In the genomic region with DNA sequence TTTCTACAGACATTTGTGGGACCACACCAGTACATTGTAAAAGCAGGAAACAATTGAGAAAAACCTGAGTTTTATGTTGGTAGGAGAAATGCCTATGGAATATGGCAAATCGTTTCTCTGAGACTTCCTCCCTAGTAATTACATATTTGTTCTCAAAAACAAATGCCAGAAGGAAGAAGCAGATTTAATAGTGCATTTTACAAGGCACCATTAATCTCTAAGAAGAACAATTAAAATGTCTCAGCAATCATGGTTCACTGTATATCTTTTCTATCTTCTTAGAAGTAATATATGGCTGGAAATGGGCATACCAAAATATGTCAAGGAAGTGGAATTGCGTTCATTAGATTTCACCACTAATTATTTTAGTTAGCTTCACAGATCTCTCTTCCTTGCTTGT, we compare ENCODE assay signal across 19 cellular contexts. TPM values are rescaled to one million over a fixed set of nuclear protein-coding genes. Genes with fewer than 3 reads are reported as not detected.
"Had no signal": no experiment of that assay in that cellular context is flagged by ENCODE, and none has a peak within 500 bp of the region (broad histone marks: within the 10 kb centered on the region; RNA-seq: fewer than 3 reads in every experiment).

No MANE protein-coding gene starts in this region.

- DNase-seq: activated CD4-positive, alpha-beta T cell treated with anti-CD3 and anti-CD28 coated beads, Interleukin-2, amount 10 ng/mL, durations not matched to agents 7 days and 5 days; activated CD4-positive, CD25-positive, alpha-beta regulatory T cell; activated CD8-positive, alpha-beta memory T cell treated with anti-CD3 and anti-CD28 coated beads for 24 hours; activated naive CD4-positive, alpha-beta T cell treated with anti-CD3 and anti-CD28 coated beads for 36 hours; cortex of kidney; effector memory CD4-positive, alpha-beta T cell; erythroblast; foreskin fibroblast; head of caudate nucleus; kidney; nucleus accumbens; stomach; T-helper 2 cell; thyroid gland had no signal

- H3K27ac ChIP-seq: thyroid gland had no signal

- ATAC-seq: activated T-helper 17 cell treated with anti-CD3 and anti-CD28 coated beads, Interleukin-2, amount 50 U/mL, for 72 hours; natural killer cell treated with Interleukin-12 subunit alpha and Interleukin-12 subunit beta and Interleukin-15 and Interleukin-18, amount 100 ng/mL, for 72 hours had no signal

- H3K4me3 Mint-ChIP-seq: activated CD4-positive, alpha-beta T cell treated with anti-CD3 and anti-CD28 coated beads, Interleukin-2, amount 10 ng/mL, durations not matched to agents 7 days and 5 days; activated naive CD4-positive, alpha-beta T cell treated with anti-CD3 and anti-CD28 coated beads for 36 hours; activated T-helper 17 cell treated with anti-CD3 and anti-CD28 coated beads, Interleukin-2, amount 50 U/mL, for 72 hours; central memory CD8-positive, alpha-beta T cell; natural killer cell treated with Interleukin-12 subunit alpha and Interleukin-12 subunit beta and Interleukin-15 and Interleukin-18, amount 100 ng/mL, for 72 hours had no signal

- H3K9me3 Mint-ChIP-seq: activated CD4-positive, alpha-beta T cell treated with anti-CD3 and anti-CD28 coated beads, Interleukin-2, amount 10 ng/mL, durations not matched to agents 7 days and 5 days; activated T-helper 17 cell treated with anti-CD3 and anti-CD28 coated beads, Interleukin-2, amount 50 U/mL, for 72 hours; central memory CD8-positive, alpha-beta T cell; natural killer cell treated with Interleukin-12 subunit alpha and Interleukin-12 subunit beta and Interleukin-15 and Interleukin-18, amount 100 ng/mL, for 72 hours had no signal

- H3K9me3 ChIP-seq: stomach, thyroid gland, vagina had no signal

- H3K4me3 ChIP-seq: stomach, thyroid gland, vagina had no signal

- H3K27me3 ChIP-seq: stomach, thyroid gland, vagina had no signal

- H3K4me1 Mint-ChIP-seq: activated CD4-positive, alpha-beta T cell treated with anti-CD3 and anti-CD28 coated beads, Interleukin-2, amount 10 ng/mL, durations not matched to agents 7 days and 5 days; activated T-helper 17 cell treated with anti-CD3 and anti-CD28 coated beads, Interleukin-2, amount 50 U/mL, for 72 hours; central memory CD8-positive, alpha-beta T cell had no signal

- FAIRE-seq: kidney, TTC549 had no signal

- H3K27ac Mint-ChIP-seq: activated CD4-positive, alpha-beta T cell treated with anti-CD3 and anti-CD28 coated beads, Interleukin-2, amount 10 ng/mL, durations not matched to agents 7 days and 5 days; activated naive CD4-positive, alpha-beta T cell treated with anti-CD3 and anti-CD28 coated beads for 36 hours; activated T-helper 17 cell treated with anti-CD3 and anti-CD28 coated beads, Interleukin-2, amount 50 U/mL, for 72 hours; natural killer cell treated with Interleukin-12 subunit alpha and Interleukin-12 subunit beta and Interleukin-15 and Interleukin-18, amount 100 ng/mL, for 72 hours had no signal

- H3K36me3 Mint-ChIP-seq: natural killer cell treated with Interleukin-12 subunit alpha and Interleukin-12 subunit beta and Interleukin-15 and Interleukin-18, amount 100 ng/mL, for 72 hours had no signal

RNA-seq across cellular contexts. Expression of gene CAV1, which starts 13.3 kb away (rescaled TPM):
- total RNA-seq: activated CD4-positive, alpha-beta T cell treated with anti-CD3 and anti-CD28 coated beads, Interleukin-2, amount 10 ng/mL, durations not matched to agents 7 days and 5 days; natural killer cell treated with Interleukin-12 subunit alpha and Interleukin-12 subunit beta and Interleukin-15 and Interleukin-18, amount 100 ng/mL, for 72 hours had no signal

RNA-seq across cellular contexts. Expression of gene CAV2, which starts 38.6 kb away (rescaled TPM):
- total RNA-seq: activated CD4-positive, alpha-beta T cell treated with anti-CD3 and anti-CD28 coated beads, Interleukin-2, amount 10 ng/mL, durations not matched to agents 7 days and 5 days; activated naive CD4-positive, alpha-beta T cell treated with anti-CD3 and anti-CD28 coated beads for 36 hours; natural killer cell treated with Interleukin-12 subunit alpha and Interleukin-12 subunit beta and Interleukin-15 and Interleukin-18, amount 100 ng/mL, for 72 hours had no signal
